24 cellular contexts compared by ENCODE assay signal in the genomic region with DNA sequence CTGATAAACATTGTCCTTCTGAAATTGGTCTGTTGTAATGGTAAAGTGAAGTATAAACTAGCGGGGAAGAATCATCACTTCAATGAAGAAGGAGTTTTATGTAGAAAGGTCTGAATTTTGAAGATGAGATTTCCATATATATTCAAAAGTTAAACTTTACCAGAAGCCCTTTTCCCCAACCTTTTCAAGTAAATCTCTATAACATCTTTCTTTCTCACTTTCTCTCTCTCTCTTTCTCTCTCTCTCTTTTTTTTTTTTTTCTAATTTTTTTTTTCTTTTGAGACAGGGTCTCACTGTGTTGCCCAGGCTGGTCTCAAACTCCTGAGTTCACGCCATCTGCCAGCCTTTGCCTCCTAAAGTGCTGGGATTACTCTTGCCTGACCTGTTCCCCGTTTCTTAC.
DNase-seq lines count a peak whose midpoint lies in the region; ATAC-seq and TF ChIP-seq lines count a peak whose summit lies in the region.
"Had no signal": no experiment of that assay in that cellular context is flagged by ENCODE, and none has a peak within 500 bp of the region (broad histone marks: within the 10 kb centered on the region; RNA-seq: fewer than 3 reads in every experiment).

No MANE protein-coding gene starts in this region.

- no peaks in the 10 kb centered on the region for H3K4me1 Mint-ChIP-seq in activated naive CD4-positive, alpha-beta T cell treated with anti-CD3 and anti-CD28 coated beads, Interleukin-2, amount 10 ng/mL, durations not matched to agents 7 days and 5 days
- no peaks in the 10 kb centered on the region for H3K4me1 Mint-ChIP-seq in endothelial cell (ENCODE audit: unreplicated experiment)
- H3K4me1 Mint-ChIP-seq: B cell, CD14-positive monocyte had no signal

- DNase-seq in activated naive CD4-positive, alpha-beta T cell treated with anti-CD3 and anti-CD28 coated beads, Interleukin-2, amount 10 ng/mL, durations not matched to agents 7 days and 5 days, result no peak
- DNase-seq in activated naive CD4-positive, alpha-beta T cell (lab: John Stamatoyannopoulos, UW), result no peak
- DNase-seq in endothelial cell (ENCODE audit: low spot score) (no peak), mesendoderm (no peak)
- no peak for DNase-seq in effector memory CD4-positive, alpha-beta T cell
- DNase-seq: Caco-2; DMS153; NCI-H1092 treated with DMSO at 0.1 percent for 48 hours; NCI-H1436 treated with DMSO at 0.1 percent for 48 hours; NCI-H2029; NCI-H226; NCI-H510A treated with DMSO at 0.1 percent for 48 hours; NCI-H774; NK-92 treated with Interleukin-12 subunit alpha and Interleukin-12 subunit beta, amount 100 ng/mL, for 24 hours; SHP77 treated with DMSO at 0.1 percent for 48 hours had no signal

- WGBS in mesendoderm (ENCODE audit: extremely low coverage, insufficient coverage, low lambda C conversion rate), result no CpG with 5 or more reads among the region's 3 CpGs

- no peaks in the 10 kb centered on the region for H3K9me3 ChIP-seq in HEK293 (ENCODE audit: control insufficient read depth, insufficient read depth, low read depth, low read length)
- H3K9me3 ChIP-seq in effector memory CD4-positive, alpha-beta T cell (ENCODE audit: control insufficient read depth, low read length), result no peaks in the 10 kb centered on the region
- H3K9me3 ChIP-seq: A549, Caco-2 had no signal

- H3K9ac ChIP-seq in mesendoderm (ENCODE audit: low read length), result no peak overlapping the region
- H3K9ac ChIP-seq: KMS-11 had no signal

- no peak overlapping the region for H3K18ac ChIP-seq in mesendoderm (ENCODE audit: low read length)

- H3K23ac ChIP-seq in mesendoderm (ENCODE audit: low read length), result no peak overlapping the region

- POLR2A ChIA-PET in HEK293 (lab: Yijun Ruan, JAX), result no interaction called here

- peaks cover 56% of the 10 kb centered on the region for H3K36me3 Mint-ChIP-seq in activated naive CD4-positive, alpha-beta T cell treated with anti-CD3 and anti-CD28 coated beads, Interleukin-2, amount 10 ng/mL, durations not matched to agents 7 days and 5 days
- peaks cover 38% of the 10 kb centered on the region for H3K36me3 Mint-ChIP-seq in endothelial cell (ENCODE audit: low read depth, unreplicated experiment)

- no peak overlapping the region for H3K4ac ChIP-seq in mesendoderm (ENCODE audit: low read depth, low read length)

- H3K4me3 ChIP-seq in HEK293 (ENCODE audit: low read depth, low read length), result no peak overlapping the region
- no peak overlapping the region for H3K4me3 ChIP-seq in mesendoderm (ENCODE audit: low read length)
- H3K4me3 ChIP-seq in effector memory CD4-positive, alpha-beta T cell (ENCODE audit: insufficient read depth, low read depth, low read length, poor library complexity, severe bottlenecking), result no peak overlapping the region
- H3K4me3 ChIP-seq: A549, SK-N-MC had no signal

- no peak overlapping the region for H2BK15ac ChIP-seq in mesendoderm (replicated peaks; ENCODE audit: low read depth)

- H2AK5ac ChIP-seq in mesendoderm (ENCODE audit: low read length), result no peak overlapping the region

- H4K5ac ChIP-seq in mesendoderm (ENCODE audit: low read length), result no peak overlapping the region

- no peak overlapping the region for H2BK5ac ChIP-seq in mesendoderm (ENCODE audit: low read length)

- H3K27me3 Mint-ChIP-seq in activated naive CD4-positive, alpha-beta T cell treated with anti-CD3 and anti-CD28 coated beads, Interleukin-2, amount 10 ng/mL, durations not matched to agents 7 days and 5 days, result no peaks in the 10 kb centered on the region
- no peaks in the 10 kb centered on the region for H3K27me3 Mint-ChIP-seq in endothelial cell (ENCODE audit: unreplicated experiment)
- H3K27me3 Mint-ChIP-seq: B cell had no signal

- TF ChIP-seq CTCF in HEK293 (tag by site-specific recombination; IDR thresholded peaks at IDR 0.05), result no peak
- no peak for TF ChIP-seq CTCF in endothelial cell (IDR thresholded peaks at IDR 0.05; ENCODE audit: unreplicated experiment)

- H3K56ac ChIP-seq in mesendoderm (ENCODE audit: low read length), result no peak overlapping the region

- peaks cover 15% of the 10 kb centered on the region for H3K79me2 ChIP-seq in mesendoderm (ENCODE audit: control insufficient read depth, insufficient read depth, low read length)

- no peak overlapping the region for H3K4me3 Mint-ChIP-seq in activated naive CD4-positive, alpha-beta T cell treated with anti-CD3 and anti-CD28 coated beads, Interleukin-2, amount 10 ng/mL, durations not matched to agents 7 days and 5 days
- peak overlapping the region; percentile 29 for H3K4me3 Mint-ChIP-seq in endothelial cell (ENCODE audit: unreplicated experiment)
- H3K4me3 Mint-ChIP-seq: B cell, CD14-positive monocyte had no signal

- no peak for ATAC-seq in GM21737 (IDR thresholded peaks at IDR 0.05; ENCODE audit: unreplicated experiment)
- ATAC-seq: A549, HCT116 had no signal

- H3K79me1 ChIP-seq in mesendoderm (ENCODE audit: low read length), result peaks cover 4% of the 10 kb centered on the region

- CTCF ChIA-PET in activated naive CD4-positive, alpha-beta T cell treated with anti-CD3 and anti-CD28 coated beads, Interleukin-2, amount 10 ng/mL, durations not matched to agents 7 days and 5 days (lab: Charles Lee), result no interaction called here
- CTCF ChIA-PET in HEK293 (lab: Yijun Ruan, JAX), result interaction anchor here (0.6 kb wide), 1 partner anchor 33 kb away, joined by 3 read pairs; no protein-coding TSS in a partner anchor

- H3K27ac ChIP-seq in HEK293 (ENCODE audit: extremely low read depth, low read depth, low read length), result no peak overlapping the region
- H3K27ac ChIP-seq in mesendoderm (ENCODE audit: low read depth, low read length), result no peak overlapping the region
- no peak overlapping the region for H3K27ac ChIP-seq in effector memory CD4-positive, alpha-beta T cell (ENCODE audit: insufficient read depth, low read length, poor library complexity, severe bottlenecking)
- H3K27ac ChIP-seq: A549, KMS-11, RWPE1, SK-N-MC had no signal

- H3K27me3 ChIP-seq in mesendoderm (ENCODE audit: insufficient read depth, low read length, poor library complexity), result no peaks in the 10 kb centered on the region
- H3K27me3 ChIP-seq in effector memory CD4-positive, alpha-beta T cell (replicated peaks; ENCODE audit: control insufficient read depth, insufficient read depth, low read length, poor library complexity, severe bottlenecking), result no peaks in the 10 kb centered on the region

- peak overlapping the region; percentile 55 for H3K27ac Mint-ChIP-seq in activated naive CD4-positive, alpha-beta T cell treated with anti-CD3 and anti-CD28 coated beads, Interleukin-2, amount 10 ng/mL, durations not matched to agents 7 days and 5 days
- H3K27ac Mint-ChIP-seq in endothelial cell (ENCODE audit: unreplicated experiment), result no peak overlapping the region
- H3K27ac Mint-ChIP-seq: B cell had no signal

- H2BK120ac ChIP-seq in mesendoderm (ENCODE audit: low read depth, low read length), result no peak overlapping the region

- no peak overlapping the region for H3K4me2 ChIP-seq in mesendoderm (ENCODE audit: low read length)
- H3K4me2 ChIP-seq: A549, KMS-11 had no signal

- no peak overlapping the region for H4K8ac ChIP-seq in mesendoderm (ENCODE audit: low read depth, low read length)

- no peaks in the 10 kb centered on the region for H3K4me1 ChIP-seq in HEK293 (ENCODE audit: control insufficient read depth, insufficient read depth, low read length)
- H3K4me1 ChIP-seq in mesendoderm (ENCODE audit: control insufficient read depth, low read depth, low read length), result no peaks in the 10 kb centered on the region
- H3K4me1 ChIP-seq in effector memory CD4-positive, alpha-beta T cell (ENCODE audit: control insufficient read depth, insufficient read depth, low read length, poor library complexity, severe bottlenecking), result no peaks in the 10 kb centered on the region
- H3K4me1 ChIP-seq: A549, Caco-2 had no signal

- H3K36me3 ChIP-seq in HEK293 (ENCODE audit: control insufficient read depth in 2 of 2, insufficient read depth in 1 of 2, low read length in 2 of 2) (peaks cover 72 to 77% of the 10 kb centered on the region in 2 experiments), mesendoderm (ENCODE audit: control insufficient read depth, insufficient read depth, low read length) (peaks cover 10% of the 10 kb centered on the region)
- H3K36me3 ChIP-seq in effector memory CD4-positive, alpha-beta T cell (ENCODE audit: control insufficient read depth, insufficient read depth, low read length), result peaks cover 32% of the 10 kb centered on the region

- H3K9me3 Mint-ChIP-seq in activated naive CD4-positive, alpha-beta T cell treated with anti-CD3 and anti-CD28 coated beads, Interleukin-2, amount 10 ng/mL, durations not matched to agents 7 days and 5 days, result no peaks in the 10 kb centered on the region
- H3K9me3 Mint-ChIP-seq in endothelial cell (ENCODE audit: unreplicated experiment), result no peaks in the 10 kb centered on the region

TF ChIP-seq in HEK293, 187 proteins besides CTCF, POLR2A, EP300 and RAD21:
- TF ChIP-seq, protein P1, sequence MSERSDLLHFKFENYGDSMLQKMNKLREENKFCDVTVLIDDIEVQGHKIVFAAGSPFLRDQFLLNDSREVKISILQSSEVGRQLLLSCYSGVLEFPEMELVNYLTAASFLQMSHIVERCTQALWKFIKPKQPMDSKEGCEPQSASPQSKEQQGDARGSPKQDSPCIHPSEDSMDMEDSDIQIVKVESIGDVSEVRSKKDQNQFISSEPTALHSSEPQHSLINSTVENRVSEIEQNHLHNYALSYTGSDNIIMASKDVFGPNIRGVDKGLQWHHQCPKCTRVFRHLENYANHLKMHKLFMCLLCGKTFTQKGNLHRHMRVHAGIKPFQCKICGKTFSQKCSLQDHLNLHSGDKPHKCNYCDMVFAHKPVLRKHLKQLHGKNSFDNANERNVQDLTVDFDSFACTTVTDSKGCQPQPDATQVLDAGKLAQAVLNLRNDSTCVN (tag by site-specific recombination; optimal IDR thresholded peaks at IDR 0.05), result no peak
- no peak for TF ChIP-seq ZNF394 (tag by site-specific recombination; IDR thresholded peaks at IDR 0.05; ENCODE audit: borderline replicate concordance)
- no peak for TF ChIP-seq ZNF670 (tag by site-specific recombination; IDR thresholded peaks at IDR 0.05; ENCODE audit: low read depth)
- no peak for TF ChIP-seq ZNF10 (tag by site-specific recombination; IDR thresholded peaks at IDR 0.05)
- TF ChIP-seq, protein P2, sequence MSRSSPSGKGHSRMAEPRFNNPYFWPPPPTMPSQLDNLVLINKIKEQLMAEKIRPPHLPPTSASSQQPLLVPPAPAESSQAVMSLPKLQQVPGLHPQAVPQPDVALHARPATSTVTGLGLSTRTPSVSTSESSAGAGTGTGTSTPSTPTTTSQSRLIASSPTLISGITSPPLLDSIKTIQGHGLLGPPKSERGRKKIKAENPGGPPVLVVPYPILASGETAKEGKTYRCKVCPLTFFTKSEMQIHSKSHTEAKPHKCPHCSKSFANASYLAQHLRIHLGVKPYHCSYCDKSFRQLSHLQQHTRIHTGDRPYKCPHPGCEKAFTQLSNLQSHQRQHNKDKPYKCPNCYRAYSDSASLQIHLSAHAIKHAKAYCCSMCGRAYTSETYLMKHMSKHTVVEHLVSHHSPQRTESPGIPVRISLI (tag by site-specific recombination; IDR thresholded peaks at IDR 0.05), result 0 out of 2 replicates have a peak, but pooled peaks have one; percentile 61
- peak; percentile 76 for TF ChIP-seq PRDM1 (tag by site-specific recombination; IDR thresholded peaks at IDR 0.05)
- TF ChIP-seq KLF16 (tag by site-specific recombination; IDR thresholded peaks at IDR 0.05), result no peak
